Comparison of ENCODE assay signal across 9 cellular contexts in genomic region chr2:46300406-46300832, GRCh38. TPM values are rescaled to one million over a fixed set of nuclear protein-coding genes. Genes with fewer than 3 reads are reported as not detected.
DNase-seq lines count a peak whose midpoint lies in the region; FAIRE-seq and TF ChIP-seq lines count a peak whose summit lies in the region.
"Had no signal": no experiment of that assay in that cellular context is flagged by ENCODE, and none has a peak within 500 bp of the region (broad histone marks: within the 10 kb centered on the region; RNA-seq: fewer than 3 reads in every experiment).

No MANE protein-coding gene starts in this region.

- H3K4me3 ChIP-seq in bronchial epithelial cell (ENCODE audit: low read depth, low read length) (peak overlapping the region; percentile 91), liver (ENCODE audit: low read depth in 1 of 3, low read length in 3 of 3) (peak overlapping the region; percentile 72 to 93 (median 89)), mesendoderm (ENCODE audit: low read length) (no peak overlapping the region)

- DNase-seq in HuH-7 (ENCODE audit: low spot score) (peak; percentile 40), bronchial epithelial cell (ENCODE audit: low read depth) (no peak), substantia nigra (lab: John Stamatoyannopoulos, UW) (no peak), mesendoderm (no peak), epidermal melanocyte (ENCODE audit: insufficient read length, low spot score) (no peak), erythroblast (lab: John Stamatoyannopoulos, UW) (no peak)
- no peak for DNase-seq in NK-92 treated with Interleukin-12 subunit alpha and Interleukin-12 subunit beta, amount 100 ng/mL, for 24 hours (lab: John Stamatoyannopoulos, UW)
- DNase-seq: T-helper 17 cell had no signal

- TF ChIP-seq POLR2A in erythroblast (IDR thresholded peaks at IDR 0.05; ENCODE audit: low read length), result no peak

- H3K18ac ChIP-seq in mesendoderm (ENCODE audit: low read length), result no peak overlapping the region

- no peak overlapping the region for H2BK5ac ChIP-seq in mesendoderm (ENCODE audit: low read length)

- H2BK15ac ChIP-seq in mesendoderm (replicated peaks; ENCODE audit: low read depth), result no peak overlapping the region

- H4K8ac ChIP-seq in mesendoderm (ENCODE audit: low read depth, low read length), result no peak overlapping the region

- H3K56ac ChIP-seq in mesendoderm (ENCODE audit: low read length), result no peak overlapping the region

- H3K27ac ChIP-seq in liver (ENCODE audit: low read depth in 1 of 2, low read length in 2 of 2), result peak overlapping the region; percentile 98 to 99
- H3K27ac ChIP-seq in substantia nigra (ENCODE audit: low read depth, low read length, poor library complexity, severe bottlenecking), result peak overlapping the region; percentile 53
- H3K27ac ChIP-seq in mesendoderm (ENCODE audit: low read depth, low read length), result no peak overlapping the region

- H3K36me3 ChIP-seq in bronchial epithelial cell (ENCODE audit: control insufficient read depth, insufficient read depth, low read length) (no peaks in the 10 kb centered on the region), liver (ENCODE audit: control insufficient read depth in 4 of 4, insufficient read depth in 3 of 4, low read depth in 1 of 4, low read length in 3 of 4) (peaks cover 0 to 3% (median 0%) of the 10 kb centered on the region in 4 donors), mesendoderm (ENCODE audit: control insufficient read depth, insufficient read depth, low read length) (no peaks in the 10 kb centered on the region)

- WGBS in liver, result 19% methylated on average over 6 of the region's 6 CpGs
- no CpG with 5 or more reads among the region's 6 CpGs for WGBS in mesendoderm (ENCODE audit: extremely low coverage, insufficient coverage, low lambda C conversion rate)

- H3K79me1 ChIP-seq in mesendoderm (ENCODE audit: low read length), result no peaks in the 10 kb centered on the region

- H4K5ac ChIP-seq in mesendoderm (ENCODE audit: low read length), result no peak overlapping the region

- no peak overlapping the region for H3K4ac ChIP-seq in mesendoderm (ENCODE audit: low read depth, low read length)

- TF ChIP-seq CTCF in bronchial epithelial cell (IDR thresholded peaks at IDR 0.05; ENCODE audit: insufficient read depth, low read length, severe bottlenecking) (no peak), liver (IDR thresholded peaks at IDR 0.05; ENCODE audit: low read depth, low read length, missing input control) (peak; percentile 21)

- H3K4me2 ChIP-seq in mesendoderm (ENCODE audit: low read length), result no peak overlapping the region

- no peak overlapping the region for H2BK120ac ChIP-seq in mesendoderm (ENCODE audit: low read depth, low read length)

- no peaks in the 10 kb centered on the region for H3K9me3 ChIP-seq in liver (ENCODE audit: control insufficient read depth in 4 of 4, low read length in 3 of 4)

- H3K79me2 ChIP-seq in mesendoderm (ENCODE audit: control insufficient read depth, insufficient read depth, low read length), result no peaks in the 10 kb centered on the region

- H3K9ac ChIP-seq in liver (ENCODE audit: low read depth in 1 of 2, low read length in 2 of 2), result peak overlapping the region; percentile 73 to 88
- no peak overlapping the region for H3K9ac ChIP-seq in mesendoderm (ENCODE audit: low read length)

- no peak overlapping the region for H2AK5ac ChIP-seq in mesendoderm (ENCODE audit: low read length)

- FAIRE-seq in bronchial epithelial cell (lab: Jason Lieb, UNC), result no peak

- H3K23ac ChIP-seq in mesendoderm (ENCODE audit: low read length), result no peak overlapping the region

- H3K4me1 ChIP-seq in liver (ENCODE audit: control insufficient read depth in 4 of 4, insufficient read depth in 4 of 4, low read length in 3 of 4), result peaks cover 15 to 57% (median 27%) of the 10 kb centered on the region in 4 donors
- H3K4me1 ChIP-seq in mesendoderm (ENCODE audit: control insufficient read depth, low read depth, low read length), result no peaks in the 10 kb centered on the region

- TF ChIP-seq RAD21 in liver (IDR thresholded peaks at IDR 0.05), result no peak

- H3K27me3 ChIP-seq in bronchial epithelial cell (ENCODE audit: control insufficient read depth, insufficient read depth, low read length), result no peaks in the 10 kb centered on the region
- H3K27me3 ChIP-seq in liver (ENCODE audit: control insufficient read depth in 4 of 4, insufficient read depth in 4 of 4, low read length in 3 of 4), result no peaks in the 10 kb centered on the region
- peaks cover 43% of the 10 kb centered on the region for H3K27me3 ChIP-seq in mesendoderm (ENCODE audit: insufficient read depth, low read length, poor library complexity)

TF ChIP-seq in liver, 16 proteins besides CTCF, POLR2A, EP300 and RAD21:
- TF ChIP-seq, protein P1, sequence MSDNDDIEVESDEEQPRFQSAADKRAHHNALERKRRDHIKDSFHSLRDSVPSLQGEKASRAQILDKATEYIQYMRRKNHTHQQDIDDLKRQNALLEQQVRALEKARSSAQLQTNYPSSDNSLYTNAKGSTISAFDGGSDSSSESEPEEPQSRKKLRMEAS (IDR thresholded peaks at IDR 0.05), result no peak
- TF ChIP-seq JUND (IDR thresholded peaks at IDR 0.05), result peak; percentile 22 to 30
- TF ChIP-seq HNF4G (IDR thresholded peaks at IDR 0.05), result peak; percentile 36
- TF ChIP-seq SP1 (IDR thresholded peaks at IDR 0.05), result peak; percentile 34
- peak in 1 of 2 donors; percentile 28 for TF ChIP-seq RXRA (IDR thresholded peaks at IDR 0.05)
- peak; percentile 79 to 84 for TF ChIP-seq HNF4A (conservative IDR thresholded peaks at IDR 0.05)
- TF ChIP-seq EGR1 (IDR thresholded peaks at IDR 0.05; ENCODE audit: low read depth in 2 of 2), result no peak

RNA-seq across cellular contexts. Expression of gene EPAS1, which starts 3.2 kb away (rescaled TPM):
- total RNA-seq in bronchial epithelial cell (99.8 and 102 TPM in 2 replicates), liver (100 to 1,000 TPM in 1 of 2 donors, 10 to 100 TPM in 1; 51.5 to 193 TPM)
- polyA plus RNA-seq in liver, result 10 to 100 TPM; 26.2 to 70.7 TPM
- 0.81 TPM for polyA plus RNA-seq in mesendoderm (2013, experiment 1 of 2)
- polyA plus RNA-seq in mesendoderm (2013, experiment 2 of 2), result 1.1 TPM
